ENCODE assay signal across 11 cellular contexts in genomic region chr21:45356251-45356650, GRCh38. TPM values are rescaled to one million over a fixed set of nuclear protein-coding genes. Genes with fewer than 3 reads are reported as not detected.
DNase-seq lines count a peak whose midpoint lies in the region; ATAC-seq and TF ChIP-seq lines count a peak whose summit lies in the region.
"Had no signal": no experiment of that assay in that cellular context is flagged by ENCODE, and none has a peak within 500 bp of the region (broad histone marks: within the 10 kb centered on the region; RNA-seq: fewer than 3 reads in every experiment).

No MANE protein-coding gene starts in this region.

- H3K9me3 ChIP-seq in WERI-Rb-1 (ENCODE audit: severe bottlenecking): no peaks in the 10 kb centered on the region
- H3K9me3 ChIP-seq in right cardiac atrium (ENCODE audit: control insufficient read depth, low read length): no peaks in the 10 kb centered on the region
- no peaks in the 10 kb centered on the region for H3K9me3 ChIP-seq in spleen
- H3K9me3 ChIP-seq in GM23248 (ENCODE audit: low read depth): no peaks in the 10 kb centered on the region
- H3K9me3 ChIP-seq: mucosa of descending colon had no signal

- H3K4me1 ChIP-seq in right cardiac atrium (ENCODE audit: control insufficient read depth, insufficient read depth, low read length) (peaks cover 11% of the 10 kb centered on the region), spleen (peaks cover 0 to 23% (median 10%) of the 10 kb centered on the region in 6 donors), GM23248 (ENCODE audit: insufficient read depth) (no peaks in the 10 kb centered on the region)

- no peaks in the 10 kb centered on the region for H3K9me2 ChIP-seq in GM23248 (ENCODE audit: insufficient read depth)

- TF ChIP-seq CTCF in WERI-Rb-1 (IDR thresholded peaks at IDR 0.05; ENCODE audit: low read depth, low read length): peak; percentile 58
- no peak for TF ChIP-seq CTCF in spleen (IDR thresholded peaks at IDR 0.05 in 8 of 11, conservative IDR thresholded peaks at IDR 0.05 in 3 of 11)

- H3K36me3 ChIP-seq in H7 (replicated peaks; ENCODE audit: control insufficient read depth, insufficient read depth, low read length): no peaks in the 10 kb centered on the region
- no peaks in the 10 kb centered on the region for H3K36me3 ChIP-seq in WERI-Rb-1
- H3K36me3 ChIP-seq in spleen: no peaks in the 10 kb centered on the region
- no peaks in the 10 kb centered on the region for H3K36me3 ChIP-seq in GM23248 (ENCODE audit: low read depth)

- ATAC-seq in right cardiac atrium: peak in 1 of 2 donors; percentile 2
- no peak for ATAC-seq in GM19455 (IDR thresholded peaks at IDR 0.05; ENCODE audit: unreplicated experiment)
- ATAC-seq: CD8-positive, alpha-beta T cell; mucosa of descending colon had no signal

- intact Hi-C loops in right cardiac atrium (cut with DNase I): no loop called here
- intact Hi-C loops in spleen (cut with DNase I; ENCODE audit: low total_unique reads): no loop called here

- H3K27ac ChIP-seq in WERI-Rb-1 (no peak overlapping the region), right cardiac atrium (ENCODE audit: low read length) (peak overlapping the region; percentile 85), spleen (peak overlapping the region in 5 of 8 donors; percentile 61 to 80 (median 74)), GM23248 (no peak overlapping the region)

- H3K4me3 ChIP-seq in H7 (ENCODE audit: insufficient read depth, low read depth, low read length): no peak overlapping the region
- no peak overlapping the region for H3K4me3 ChIP-seq in WERI-Rb-1 (ENCODE audit: low read depth, low read length)
- H3K4me3 ChIP-seq in right cardiac atrium (ENCODE audit: low read length): no peak overlapping the region
- no peak overlapping the region for H3K4me3 ChIP-seq in spleen
- no peak overlapping the region for H3K4me3 ChIP-seq in GM23248
- H3K4me3 ChIP-seq: mucosa of descending colon had no signal

- no peaks in the 10 kb centered on the region; the same call in 1 of the 2 replicates for H3F3A ChIP-seq in GM23248 (ENCODE audit: insufficient read depth)

- no peak overlapping the region for H3K9ac ChIP-seq in GM23248

- in situ Hi-C loops in GM23248 (cut with MboI): no loop called here

- H3K79me2 ChIP-seq in GM23248 (ENCODE audit: insufficient read depth): no peaks in the 10 kb centered on the region

- peak; percentile 83 for DNase-seq in H7
- no peak for DNase-seq in WERI-Rb-1
- DNase-seq in right cardiac atrium: peak in 1 of 3 donors; percentile 45
- DNase-seq in spleen: no peak
- no peak for DNase-seq in GM23248
- no peak for DNase-seq in retina
- DNase-seq: activated CD4-positive, alpha-beta T cell treated with anti-CD3 and anti-CD28 coated beads for 48 hours; CD8-positive, alpha-beta T cell; T-helper 1 cell had no signal

- H3K4me2 ChIP-seq in GM23248 (ENCODE audit: unreplicated experiment): no peak overlapping the region

- no peaks in the 10 kb centered on the region for H3K27me3 ChIP-seq in H7 (ENCODE audit: control insufficient read depth, insufficient read depth, low read length)
- no peaks in the 10 kb centered on the region for H3K27me3 ChIP-seq in WERI-Rb-1 (ENCODE audit: insufficient read depth, low read depth, severe bottlenecking)
- no peaks in the 10 kb centered on the region for H3K27me3 ChIP-seq in right cardiac atrium (ENCODE audit: control insufficient read depth, insufficient read depth)
- H3K27me3 ChIP-seq in spleen (replicated peaks in 1 of 7): peaks cover 0 to 31% (median 0%) of the 10 kb centered on the region in 7 donors
- no peaks in the 10 kb centered on the region for H3K27me3 ChIP-seq in GM23248 (replicated peaks; ENCODE audit: insufficient read depth)

- TF ChIP-seq POLR2A in spleen (IDR thresholded peaks at IDR 0.05): no peak

- H2AFZ ChIP-seq in GM23248: no peak overlapping the region

- H4K20me1 ChIP-seq in GM23248 (ENCODE audit: insufficient read depth): no peaks in the 10 kb centered on the region

- 82% methylated on average over 10 of the region's 10 CpGs for WGBS in right cardiac atrium
- 87 to 93% (median 90%) methylated on average over 9 to 10 of the region's 10 CpGs for WGBS in spleen, 5 donors
- 94 to 95% methylated on average over 10 of the region's 10 CpGs for WGBS in GM23248 (ENCODE audit: low coverage in 1 of 2, low lambda C conversion rate in 2 of 2, missing lambda C conversion rate in 2 of 2), 2 experiments

RNA-seq across cellular contexts. Expression of gene COL18A1, which starts 48.7 kb away (rescaled TPM):
- total RNA-seq in H7 (2014; rRNA removed; shearing (Covaris generic)): 327 and 328 TPM in 2 replicates
- total RNA-seq in right cardiac atrium (100 to 1,000 TPM in 1 of 4 donors, 10 to 100 TPM in 3; 63.5 to 134 (median 84.6) TPM), spleen (100 to 1,000 TPM in 3 of 7 donors, 10 to 100 TPM in 4; 71.8 to 208 (median 99.6) TPM)
- polyA plus RNA-seq in right cardiac atrium (52.3 TPM), spleen (10 to 100 TPM; 35.0 to 66.9 (median 60.0) TPM), GM23248 (2016; fragmentation: Nextera tagmentation; extraction: Ambion mirVana) (1.7 and 1.8 TPM in 2 replicates)
- total RNA-seq in GM23248 (2014; rRNA removed; shearing (Covaris generic)): 24.2 and 30.5 TPM in 2 replicates

Comparison
In these comparisons a context has a peak if more than half of its experiments do, and no peak if none do; other contexts are left out.
1. H3K27ac ChIP-seq: peak in right cardiac atrium (single experiment) and spleen (5 of 8); none in WERI-Rb-1 (single experiment) and GM23248 (single experiment).